10 cellular contexts compared by ENCODE assay signal in genomic region chr14:69571879-69572633, GRCh38. TPM values are rescaled to one million over a fixed set of nuclear protein-coding genes. Genes with fewer than 3 reads are reported as not detected.
DNase-seq lines count a peak whose midpoint lies in the region; ATAC-seq, FAIRE-seq and TF ChIP-seq lines count a peak whose summit lies in the region.
"Had no signal": no experiment of that assay in that cellular context is flagged by ENCODE, and none has a peak within 500 bp of the region (broad histone marks: within the 10 kb centered on the region; RNA-seq: fewer than 3 reads in every experiment).

No MANE protein-coding gene starts in this region.

- in situ Hi-C loops in GM12878 (cut with MboI): no loop called here

- CTCF ChIA-PET in GM12878 (lab: Yijun Ruan, JAX): interaction anchor here (0.7 to 1.3 kb wide), 3 partner anchors 37 to 443 kb away, joined by 3 to 4 read pairs (median 3); no protein-coding TSS in a partner anchor

- POLR2A ChIA-PET in GM12878 (lab: Charles Lee): no interaction called here

- H3K27me3 ChIP-seq in GM12878 (replicated peaks in 1 of 2; ENCODE audit: control insufficient read depth in 2 of 2, insufficient read depth in 2 of 2, low read length in 1 of 2): peaks cover 13 to 16% of the 10 kb centered on the region in 2 experiments
- H3K27me3 ChIP-seq in left lung: peaks cover 72 to 100% of the 10 kb centered on the region in 2 donors

- no peak overlapping the region for H2AFZ ChIP-seq in GM12878 (ENCODE audit: control insufficient read depth, low read depth, low read length)

- SMC1A ChIA-PET in GM12878 (lab: Charles Lee; ENCODE audit: uncharacterized antibody, unreplicated experiment): no interaction called here

- no peak overlapping the region for H3K9ac ChIP-seq in GM12878 (ENCODE audit: control insufficient read depth, insufficient read depth, low read length)

- H3K27ac ChIP-seq in 22Rv1 (peak overlapping the region; percentile 77), GM12878 (ENCODE audit: control insufficient read depth, insufficient read depth) (no peak overlapping the region), left lung (no peak overlapping the region)

- intact Hi-C loops in GM12878 (cut with micrococcal nuclease; ENCODE audit: unreplicated experiment) (loop anchor here (10.0 kb wide), 1 partner anchor 97 kb away; no protein-coding TSS in a partner anchor), left lung (cut with DNase I) (no loop called here)

- TF ChIP-seq RAD21 in GM12878 (IDR thresholded peaks at IDR 0.05; ENCODE audit: insufficient read depth, low read depth, low read length): no peak

- no peaks in the 10 kb centered on the region for H3K79me2 ChIP-seq in GM12878 (ENCODE audit: control insufficient read depth, insufficient read depth, low read length)

- H3K4me3 ChIP-seq in GM12878: no peak overlapping the region
- peak overlapping the region; percentile 15 to 34 for H3K4me3 ChIP-seq in left lung

- FAIRE-seq in HTR-8/SVneo (lab: Jason Lieb, UNC) (peak; percentile 96), GM12878 (lab: Jason Lieb, UNC) (no peak)

- H3K9me3 ChIP-seq in GM12878 (replicated peaks; ENCODE audit: control insufficient read depth, insufficient read depth, low read length): no peaks in the 10 kb centered on the region; the same call in 2 of the 3 replicates
- H3K9me3 ChIP-seq in left lung: no peaks in the 10 kb centered on the region

- H3K4me2 ChIP-seq in GM12878 (ENCODE audit: control insufficient read depth, insufficient read depth): no peak overlapping the region

- TF ChIP-seq POLR2A in GM12878 (IDR thresholded peaks at IDR 0.05; ENCODE audit: low read depth, low read length): no peak

- H3K36me3 ChIP-seq in GM12878 (ENCODE audit: control insufficient read depth in 2 of 2, insufficient read depth in 2 of 2, low read length in 1 of 2): no peaks in the 10 kb centered on the region
- H3K36me3 ChIP-seq in left lung: no peaks in the 10 kb centered on the region

- BruUV-seq in GM12878 (replicated peaks; lab: Mats Ljungman, UMichigan): no TSS peak

- WGBS in GM12878 (ENCODE audit: insufficient coverage, insufficient replicate concordance, low lambda C conversion rate, missing lambda C conversion rate): 23% methylated on average over 94 of the region's 101 CpGs

- RAD21 ChIA-PET in GM12878 (lab: Charles Lee; ENCODE audit: unreplicated experiment): no interaction called here

- DNase-seq in HTR-8/SVneo (ENCODE audit: insufficient read length, low spot score): no peak
- DNase-seq in GM12878 (ENCODE audit: low read depth, low spot score): no peak
- DNase-seq in left lung: peak in 1 of 2 donors; percentile 76
- no peak for DNase-seq in NCI-H2107 (lab: John Stamatoyannopoulos, UW)
- DNase-seq in stimulated activated naive CD4-positive, alpha-beta T cell (lab: John Stamatoyannopoulos, UW): no peak

- ATAC-seq in GM12878 (no peak), left lung (peak; percentile 35), GM19455 (IDR thresholded peaks at IDR 0.05; ENCODE audit: unreplicated experiment) (no peak), HG03565 (IDR thresholded peaks at IDR 0.05; ENCODE audit: unreplicated experiment) (no peak)

- TF ChIP-seq EP300 in GM12878 (IDR thresholded peaks at IDR 0.05; ENCODE audit: borderline replicate concordance in 1 of 2, control insufficient read depth in 1 of 2, low read depth in 2 of 2, low read length in 2 of 2): no peak

- no peaks in the 10 kb centered on the region for H3K4me1 ChIP-seq in GM12878 (ENCODE audit: control insufficient read depth, insufficient read depth, low read length)
- peaks cover 19 to 38% of the 10 kb centered on the region in 2 donors for H3K4me1 ChIP-seq in left lung

- TF ChIP-seq CTCF in 22Rv1 (IDR thresholded peaks at IDR 0.05) (no peak), GM12878 (IDR thresholded peaks at IDR 0.05 in 2 of 3, conservative IDR thresholded peaks at IDR 0.05 in 1 of 3; ENCODE audit: control insufficient read depth in 2 of 3, extremely low read depth in 1 of 3, insufficient read depth in 1 of 3, low read depth in 3 of 3, low read length in 3 of 3) (no peak), left lung (IDR thresholded peaks at IDR 0.05) (no peak)

- no peaks in the 10 kb centered on the region for H4K20me1 ChIP-seq in GM12878 (ENCODE audit: control insufficient read depth, insufficient read depth)

TF ChIP-seq in GM12878, 131 proteins besides CTCF, POLR2A, EP300 and RAD21:
- TF ChIP-seq MYB (IDR thresholded peaks at IDR 0.05; ENCODE audit: borderline replicate concordance, low read depth, low read length): no peak
- TF ChIP-seq KLF5 (IDR thresholded peaks at IDR 0.05; ENCODE audit: partially characterized antibody): no peak
- TF ChIP-seq PAX5 (IDR thresholded peaks at IDR 0.05; ENCODE audit: borderline replicate concordance, low read depth, low read length): 0 out of 2 replicates have a peak, but pooled peaks have one; percentile 15
- TF ChIP-seq HDAC6 (IDR thresholded peaks at IDR 0.05; ENCODE audit: unreplicated experiment): peak; percentile 32

RNA-seq across cellular contexts. Expression of gene CCDC177, which starts 2.6 kb away (rescaled TPM):
- not detected in 2 replicates for total RNA-seq in GM12878 (2013; cell fraction: nucleolus; rRNA removed)
- total RNA-seq in GM12878 (2014; rRNA removed) (not detected in 2 replicates), GM12878 (2014; rRNA removed; fragmentation: Illumina TruSeq; extraction: Trizol) (not detected in 2 replicates), GM12878 (2021) (not detected in 2 replicates), left lung (not detected)
- not detected for polyA plus RNA-seq in GM12878 (2011; ENCODE audit: low read depth)
- polyA plus RNA-seq in GM12878 (2011; rRNA removed) (not detected in 2 replicates), GM12878 (2014; fragmentation: Illumina TruSeq; extraction: Trizol) (not detected in 2 replicates), GM12878 (2014; fragmentation: Nextera tagmentation; extraction: Ambion mirVana) (not detected), GM12878 (2014; rRNA removed) (not detected in 2 replicates), GM12878 (2016; fragmentation: Nextera tagmentation; extraction: Ambion mirVana) (not detected)
- polyA plus RNA-seq in GM12878 (2011; cell fraction: cytosol; rRNA removed): not detected in 2 replicates
- polyA plus RNA-seq in GM12878 (2011; cell fraction: nucleus; rRNA removed): not detected in 2 replicates
- not detected in 2 replicates for polyA plus RNA-seq in GM12878 (2012)
- not detected in 2 replicates for polyA minus RNA-seq in GM12878 (2011; rRNA and poly(A)+ RNA removed)
- not detected in 2 replicates for polyA minus RNA-seq in GM12878 (2011; cell fraction: cytosol; rRNA and poly(A)+ RNA removed)
- polyA minus RNA-seq in GM12878 (2011; cell fraction: nucleus; rRNA and poly(A)+ RNA removed): not detected in 2 replicates
- total RNA-seq: renal cortical epithelial cell; T-helper 2 cell treated with Interferon-gamma antibody and Interleukin-4, amounts not matched to agents 100 ng/mL and 5 ng/mL, for 36 hours had no signal

RNA-seq across cellular contexts. Expression of gene SUSD6, which starts 39.3 kb away (rescaled TPM):
- total RNA-seq in GM12878 (2013; cell fraction: nucleolus; rRNA removed): 59.8 and 61.3 TPM in 2 replicates
- total RNA-seq in GM12878 (2014; rRNA removed) (6.9 and 8.3 TPM in 2 replicates), GM12878 (2014; rRNA removed; fragmentation: Illumina TruSeq; extraction: Trizol) (11.0 and 11.1 TPM in 2 replicates), GM12878 (2021) (39.8 and 40.1 TPM in 2 replicates), left lung (10 to 100 TPM; 63.8 to 77.4 TPM)
- polyA plus RNA-seq in GM12878 (2011; ENCODE audit: low read depth): 18.4 TPM
- polyA plus RNA-seq in GM12878 (2011; rRNA removed) (11.3 and 16.7 TPM in 2 replicates), GM12878 (2014; fragmentation: Illumina TruSeq; extraction: Trizol) (19.4 and 23.7 TPM in 2 replicates), GM12878 (2014; fragmentation: Nextera tagmentation; extraction: Ambion mirVana) (1 to 10 TPM; 6.6 to 9.4 TPM), GM12878 (2014; rRNA removed) (25.8 and 31.1 TPM in 2 replicates), GM12878 (2016; fragmentation: Nextera tagmentation; extraction: Ambion mirVana) (10 to 100 TPM; 27.1 to 33.7 TPM)
- polyA plus RNA-seq in GM12878 (2011; cell fraction: cytosol; rRNA removed): 13.8 and 14.1 TPM in 2 replicates
- 38.9 and 46.9 TPM in 2 replicates for polyA plus RNA-seq in GM12878 (2011; cell fraction: nucleus; rRNA removed)
- polyA plus RNA-seq in GM12878 (2012): 23.6 and 27.7 TPM in 2 replicates
- polyA minus RNA-seq in GM12878 (2011; rRNA and poly(A)+ RNA removed): 17.6 and 19.5 TPM in 2 replicates
- 5.1 and 5.6 TPM in 2 replicates for polyA minus RNA-seq in GM12878 (2011; cell fraction: cytosol; rRNA and poly(A)+ RNA removed)
- polyA minus RNA-seq in GM12878 (2011; cell fraction: nucleus; rRNA and poly(A)+ RNA removed): 14.9 and 32.6 TPM in 2 replicates
